In genomic region chr19:32345261-32346207, GRCh38 we compare ENCODE assay signal across 8 cellular contexts. TPM values are rescaled to one million over a fixed set of nuclear protein-coding genes. Genes with fewer than 3 reads are reported as not detected.
DNase-seq lines count a peak whose midpoint lies in the region; ATAC-seq and TF ChIP-seq lines count a peak whose summit lies in the region.

Gene ZNF507 (plus strand): TSS chr19:32345610. CDS start chr19:32352831, 7,221 bp downstream.

- no peaks in the 10 kb centered on the region for H3K27me3 Mint-ChIP-seq in CD8-positive, alpha-beta T cell (ENCODE audit: low read depth)

- peak within 1 kb of the TSS; percentile 95 for H3K4me3 Mint-ChIP-seq in CD8-positive, alpha-beta T cell

- peaks cover 6% of the 10 kb centered on the region for H3K36me3 ChIP-seq in CD8-positive, alpha-beta T cell (ENCODE audit: insufficient read depth, low read length)

- peak within 1 kb of the TSS; percentile 69 for H3K4me3 ChIP-seq in CD8-positive, alpha-beta T cell (ENCODE audit: low read depth, low read length)

- peaks cover 39% of the 10 kb centered on the region for H3K4me1 ChIP-seq in CD8-positive, alpha-beta T cell (ENCODE audit: insufficient read depth, low read length)

- H3K27ac ChIP-seq in CD8-positive, alpha-beta T cell (ENCODE audit: low read depth, low read length) = peak within 1 kb of the TSS; percentile 75

- peaks cover 41% of the 10 kb centered on the region for H3K36me3 Mint-ChIP-seq in CD8-positive, alpha-beta T cell

- peak; percentile 58 to 87 (median 79) for DNase-seq in CD8-positive, alpha-beta T cell
- DNase-seq in NCI-H82 (lab: John Stamatoyannopoulos, UW) (peak; percentile 91), medulla oblongata (ENCODE audit: extremely low spot score) (peak; percentile 71)
- peak; percentile 34 to 74 for DNase-seq in activated CD8-positive, alpha-beta memory T cell treated with anti-CD3 and anti-CD28 coated beads for 1 hour (ENCODE audit: extremely low read depth in 1 of 2, low read depth in 1 of 2)
- DNase-seq in effector CD8-positive, alpha-beta T cell (lab: John Stamatoyannopoulos, UW) = peak; percentile 73
- DNase-seq in stimulated activated CD4-positive, alpha-beta T cell treated with anti-CD3 and anti-CD28 coated beads, TNF-alpha, amount 100 ng/mL, for 48 hours (ENCODE audit: low read depth in 3 of 3) = peak; percentile 68 to 85 (median 69)

- peak; percentile 78 for ATAC-seq in CD8-positive, alpha-beta T cell
- ATAC-seq in GM19397 (IDR thresholded peaks at IDR 0.05; ENCODE audit: unreplicated experiment) (peak; percentile 84), HG03558 (IDR thresholded peaks at IDR 0.05; ENCODE audit: extremely low read depth, unreplicated experiment) (peak; percentile 43)

- peak within 1 kb of the TSS; percentile 97 for H3K27ac Mint-ChIP-seq in CD8-positive, alpha-beta T cell

- intact Hi-C loops in CD8-positive, alpha-beta T cell (cut with DNase I, micrococcal nuclease) = loop anchor here (1.0 to 10.0 kb wide), 7 partner anchors 60 to 1029 kb away; partner anchors contain the start of genes ANKRD27 (in 2 of the 2), CEBPG (in 2 of the 2), DPY19L3 (in 2 of the 2) and PDCD5 (in 2 of the 2)

- CTCF ChIA-PET in CD8-positive, alpha-beta T cell (lab: Charles Lee) = interaction anchor here (1.2 to 1.8 kb wide), 2 partner anchors 12 to 224 kb away, joined by 4 to 8 read pairs; no protein-coding TSS in a partner anchor

- POLR2A ChIA-PET in CD8-positive, alpha-beta T cell (lab: Charles Lee) = interaction anchor here (0.7 to 1.4 kb wide), 6 partner anchors 12 to 227 kb away, joined by 3 to 9 read pairs (median 3); partner anchors contain the start of gene DPY19L3

- H3K9me3 Mint-ChIP-seq in CD8-positive, alpha-beta T cell = no peaks in the 10 kb centered on the region

- H3K4me1 Mint-ChIP-seq in CD8-positive, alpha-beta T cell (ENCODE audit: low read depth) = peaks cover 42% of the 10 kb centered on the region

- no peaks in the 10 kb centered on the region for H3K9me3 ChIP-seq in CD8-positive, alpha-beta T cell (ENCODE audit: low read length)

- no peak for TF ChIP-seq CTCF in CD8-positive, alpha-beta T cell (IDR thresholded peaks at IDR 0.05)

- no peaks in the 10 kb centered on the region for H3K27me3 ChIP-seq in CD8-positive, alpha-beta T cell (ENCODE audit: insufficient read depth, low read length)

RNA-seq across cellular contexts. Expression of gene ZNF507, which starts in this region (rescaled TPM):
- total RNA-seq in CD8-positive, alpha-beta T cell = 10 to 100 TPM; 28.4 to 29.6 TPM

Comparison
In these comparisons a context has a peak if more than half of its experiments do, and no peak if none do; other contexts are left out.
1. Peak in every context shown above with its lines: DNase-seq, ATAC-seq, H3K4me3 ChIP-seq and H3K27ac ChIP-seq.